Comparison of ENCODE assay signal across 24 cellular contexts in genomic region chr12:84756961-84757360, GRCh38.
DNase-seq lines count a peak whose midpoint lies in the region; ATAC-seq and TF ChIP-seq lines count a peak whose summit lies in the region.
"Had no signal": no experiment of that assay in that cellular context is flagged by ENCODE, and none has a peak within 500 bp of the region (broad histone marks: within the 10 kb centered on the region; RNA-seq: fewer than 3 reads in every experiment).

No MANE protein-coding gene starts in this region.

- H3K4me2 ChIP-seq in mesenchymal stem cell (ENCODE audit: low read length, poor library complexity, severe bottlenecking) = no peak overlapping the region

- no peak overlapping the region for H2BK5ac ChIP-seq in mesenchymal stem cell (ENCODE audit: low read depth, low read length, poor library complexity, severe bottlenecking)

- no peak for TF ChIP-seq CTCF in AG09309 (IDR thresholded peaks at IDR 0.05; ENCODE audit: control insufficient read depth, insufficient read depth, low read depth, low read length, missing control alignments)
- TF ChIP-seq CTCF in HFFc6 (IDR thresholded peaks at IDR 0.05) = no peak
- no peak for TF ChIP-seq CTCF in astrocyte of the cerebellum (IDR thresholded peaks at IDR 0.05; ENCODE audit: low read depth, low read length, missing control alignments)

- peak overlapping the region; percentile 11 for H3K9ac ChIP-seq in mesenchymal stem cell (ENCODE audit: low read length)

- H2AK5ac ChIP-seq in mesenchymal stem cell (ENCODE audit: low read length, severe bottlenecking) = no peak overlapping the region

- no peak overlapping the region for H3K4me3 ChIP-seq in AG09309 (ENCODE audit: control insufficient read depth, low read depth, low read length)
- H3K4me3 ChIP-seq in astrocyte of the cerebellum (ENCODE audit: low read depth, low read length) = no peak overlapping the region
- no peak overlapping the region for H3K4me3 ChIP-seq in mesenchymal stem cell (ENCODE audit: insufficient read depth in 1 of 2, low read depth in 1 of 2, low read length in 2 of 2)
- H3K4me3 ChIP-seq: GM12878, SK-N-MC, thoracic aorta had no signal

- H3K4me1 ChIP-seq in mesenchymal stem cell (ENCODE audit: control insufficient read depth, insufficient read depth, low read depth, low read length) = no peaks in the 10 kb centered on the region

- DNase-seq in AG09309 (ENCODE audit: low read depth) = peak; percentile 54
- peak; percentile 70 for DNase-seq in HFFc6
- peak; percentile 22 for DNase-seq in astrocyte of the cerebellum (ENCODE audit: low read depth)
- DNase-seq in mesenchymal stem cell = peak; percentile 64
- no peak for DNase-seq in NCI-H2029 (lab: John Stamatoyannopoulos, UW)
- DNase-seq: activated CD8-positive, alpha-beta memory T cell treated with anti-CD3 and anti-CD28 coated beads for 24 hours; immature natural killer cell; NCI-H1694 treated with DMSO at 0.1 percent for 48 hours; NK-92 treated with Interleukin-12 subunit alpha and Interleukin-12 subunit beta, amount 100 ng/mL, for 24 hours; retina; T-helper 9 cell had no signal

- H3K18ac ChIP-seq in mesenchymal stem cell (ENCODE audit: low read depth in 1 of 2, low read length in 2 of 2) = no peak overlapping the region

- no peaks in the 10 kb centered on the region for H3K27me3 Mint-ChIP-seq in HFFc6 (ENCODE audit: insufficient read depth)
- H3K27me3 Mint-ChIP-seq: B cell, IgD-negative memory B cell had no signal

- no peaks in the 10 kb centered on the region for H3K36me3 Mint-ChIP-seq in HFFc6 (ENCODE audit: low read depth)
- H3K36me3 Mint-ChIP-seq: activated naive CD4-positive, alpha-beta T cell treated with anti-CD3 and anti-CD28 coated beads, Interleukin-2, amount 50 U/mL, for 72 hours; IgD-negative memory B cell; immature natural killer cell; stimulated activated effector memory CD8-positive, alpha-beta T cell treated with anti-CD3 and anti-CD28 coated beads, Interleukin-12 subunit alpha, Interleukin-12 subunit beta, amount 100 ng/mL, for 72 hours had no signal

- H4K8ac ChIP-seq in mesenchymal stem cell (ENCODE audit: low read length) = no peak overlapping the region

- H3K4me3 Mint-ChIP-seq in HFFc6 = peak overlapping the region; percentile 25; the same call in 1 of the 2 replicates
- H3K4me3 Mint-ChIP-seq: activated T-helper 1 cell treated with anti-CD3 and anti-CD28 coated beads, Interleukin-12 subunit alpha, Interleukin-12 subunit beta, Interleukin-2, Interleukin-4 antibody, amounts not matched to agents 30 ng/mL and 10 ng/mL and 1 ng/mL, durations not matched to agents 14 hours and 24 hours and 36 hours; B cell; IgD-negative memory B cell; immature natural killer cell; stimulated activated effector memory CD8-positive, alpha-beta T cell treated with anti-CD3 and anti-CD28 coated beads, Interleukin-12 subunit alpha, Interleukin-12 subunit beta, amount 100 ng/mL, for 72 hours had no signal

- no peaks in the 10 kb centered on the region for H3K36me3 ChIP-seq in mesenchymal stem cell (ENCODE audit: control insufficient read depth in 1 of 2, insufficient read depth in 2 of 2, low read depth in 1 of 2, low read length in 2 of 2)
- H3K36me3 ChIP-seq: neutrophil, thoracic aorta had no signal

- in situ Hi-C loops in astrocyte of the cerebellum (cut with HindIII; ENCODE audit: low sequenced_read_pairs) = no loop called here

- no peak overlapping the region for H2BK12ac ChIP-seq in mesenchymal stem cell (ENCODE audit: low read length in 2 of 2)

- peak overlapping the region; percentile 60; the same call in 1 of the 2 replicates for H3K27ac Mint-ChIP-seq in HFFc6
- H3K27ac Mint-ChIP-seq: activated naive CD4-positive, alpha-beta T cell treated with anti-CD3 and anti-CD28 coated beads, Interleukin-2, amount 50 U/mL, for 72 hours; activated T-helper 1 cell treated with anti-CD3 and anti-CD28 coated beads, Interleukin-12 subunit alpha, Interleukin-12 subunit beta, Interleukin-2, Interleukin-4 antibody, amounts not matched to agents 30 ng/mL and 10 ng/mL and 1 ng/mL, durations not matched to agents 14 hours and 24 hours and 36 hours; B cell; IgD-negative memory B cell; immature natural killer cell; stimulated activated effector memory CD8-positive, alpha-beta T cell treated with anti-CD3 and anti-CD28 coated beads, Interleukin-12 subunit alpha, Interleukin-12 subunit beta, amount 100 ng/mL, for 72 hours had no signal

- H4K91ac ChIP-seq in mesenchymal stem cell (ENCODE audit: low read length) = no peak overlapping the region

- no peaks in the 10 kb centered on the region for H3K9me3 Mint-ChIP-seq in HFFc6
- H3K9me3 Mint-ChIP-seq: activated T-helper 1 cell treated with anti-CD3 and anti-CD28 coated beads, Interleukin-12 subunit alpha, Interleukin-12 subunit beta, Interleukin-2, Interleukin-4 antibody, amounts not matched to agents 30 ng/mL and 10 ng/mL and 1 ng/mL, durations not matched to agents 14 hours and 24 hours and 36 hours; IgD-negative memory B cell had no signal

- no peaks in the 10 kb centered on the region for H3K27me3 ChIP-seq in mesenchymal stem cell (ENCODE audit: control insufficient read depth in 1 of 2, insufficient read depth in 1 of 2, low read length in 2 of 2)
- H3K27me3 ChIP-seq: neutrophil had no signal

- no peaks in the 10 kb centered on the region for H3K9me3 ChIP-seq in mesenchymal stem cell (ENCODE audit: control insufficient read depth, low read length)
- H3K9me3 ChIP-seq: neutrophil, thoracic aorta had no signal

- no peak overlapping the region for H3K23ac ChIP-seq in mesenchymal stem cell (ENCODE audit: low read length in 2 of 2)

- ATAC-seq in GM19397 (IDR thresholded peaks at IDR 0.05; ENCODE audit: unreplicated experiment) (no peak), GM21367 (IDR thresholded peaks at IDR 0.05; ENCODE audit: unreplicated experiment) (no peak), esophagus mucosa (no peak)
- ATAC-seq: activated naive CD4-positive, alpha-beta T cell treated with anti-CD3 and anti-CD28 coated beads, Interleukin-2, amount 50 U/mL, for 72 hours; GM12878; stimulated activated effector memory CD8-positive, alpha-beta T cell treated with anti-CD3 and anti-CD28 coated beads, Interleukin-12 subunit alpha, Interleukin-12 subunit beta, amount 100 ng/mL, for 72 hours had no signal

- no peak overlapping the region for H3K14ac ChIP-seq in mesenchymal stem cell (ENCODE audit: low read length in 2 of 2)

- no peaks in the 10 kb centered on the region for H3K79me1 ChIP-seq in mesenchymal stem cell (replicated peaks; ENCODE audit: low read length, poor library complexity, severe bottlenecking)

- no peak overlapping the region for H2BK15ac ChIP-seq in mesenchymal stem cell (ENCODE audit: low read depth, poor library complexity, severe bottlenecking)

- no peak overlapping the region for H2AFZ ChIP-seq in mesenchymal stem cell (ENCODE audit: low read depth, low read length)

- no peak overlapping the region for H3K27ac ChIP-seq in mesenchymal stem cell (ENCODE audit: low read length, poor library complexity, severe bottlenecking)
- H3K27ac ChIP-seq: epithelial cell of prostate, neutrophil, SK-N-MC, thoracic aorta had no signal

- H3K4ac ChIP-seq in mesenchymal stem cell (ENCODE audit: low read depth in 1 of 2, low read length in 2 of 2) = no peak overlapping the region

- peaks cover 32% of the 10 kb centered on the region for H3K4me1 Mint-ChIP-seq in HFFc6 (ENCODE audit: low read depth)
- H3K4me1 Mint-ChIP-seq: B cell; IgD-negative memory B cell; immature natural killer cell; stimulated activated effector memory CD8-positive, alpha-beta T cell treated with anti-CD3 and anti-CD28 coated beads, Interleukin-12 subunit alpha, Interleukin-12 subunit beta, amount 100 ng/mL, for 72 hours had no signal

- no peak overlapping the region for H2BK120ac ChIP-seq in mesenchymal stem cell (ENCODE audit: low read depth, low read length)
